In genomic region chr22:36862251-36863242, GRCh38 we compare ENCODE assay signal across 9 cellular contexts. TPM values are rescaled to one million over a fixed set of nuclear protein-coding genes. Genes with fewer than 3 reads are reported as not detected.
DNase-seq lines count a peak whose midpoint lies in the region; ATAC-seq, FAIRE-seq and TF ChIP-seq lines count a peak whose summit lies in the region.
"Had no signal": no experiment of that assay in that cellular context is flagged by ENCODE, and none has a peak within 500 bp of the region (broad histone marks: within the 10 kb centered on the region; RNA-seq: fewer than 3 reads in every experiment).

No MANE protein-coding gene starts in this region.

- H3K9me3 ChIP-seq in Peyer's patch (no peaks in the 10 kb centered on the region), heart right ventricle (no peaks in the 10 kb centered on the region), kidney (ENCODE audit: control insufficient read depth in 1 of 2, low read length in 2 of 2) (no peaks in the 10 kb centered on the region)

- H3K27me3 ChIP-seq in Peyer's patch: no peaks in the 10 kb centered on the region
- peaks cover 0 to 26% (median 8%) of the 10 kb centered on the region in 7 donors for H3K27me3 ChIP-seq in heart right ventricle

- H3K27me3 Mint-ChIP-seq in stimulated activated naive B cell treated with anti-CD40 and anti-IgM and Interleukin-4, amounts not matched to agents 10 μg/mL and 1 μg/mL and 100 μg/mL, for 72 hours: no peaks in the 10 kb centered on the region

- H3K4me1 ChIP-seq in Peyer's patch (no peaks in the 10 kb centered on the region), heart right ventricle (peaks cover 0 to 67% (median 0%) of the 10 kb centered on the region in 9 donors), kidney (ENCODE audit: control insufficient read depth in 1 of 2, insufficient read depth in 1 of 2, low read depth in 1 of 2, low read length in 2 of 2) (no peaks in the 10 kb centered on the region)

- peaks cover 4% of the 10 kb centered on the region in 2 donors for H3K9me3 Mint-ChIP-seq in stimulated activated naive B cell treated with anti-CD40 and anti-IgM and Interleukin-4, amounts not matched to agents 10 μg/mL and 1 μg/mL and 100 μg/mL, for 72 hours

- WGBS in heart right ventricle, 2 donors: 76% methylated on average over 26 of the region's 26 CpGs

- ATAC-seq in heart right ventricle: peak; percentile 34 to 73 (median 60)
- peak; percentile 30 to 46 for ATAC-seq in stimulated activated naive B cell treated with anti-CD40 and anti-IgM and Interleukin-4, amounts not matched to agents 10 μg/mL and 1 μg/mL and 100 μg/mL, for 72 hours (replicated peaks)
- ATAC-seq in GM18868 (IDR thresholded peaks at IDR 0.05; ENCODE audit: unreplicated experiment): no peak

- H3K4me1 Mint-ChIP-seq in stimulated activated naive B cell treated with anti-CD40 and anti-IgM and Interleukin-4, amounts not matched to agents 10 μg/mL and 1 μg/mL and 100 μg/mL, for 72 hours: peaks cover 77 to 98% of the 10 kb centered on the region in 2 donors

- H3K27ac Mint-ChIP-seq in stimulated activated naive B cell treated with anti-CD40 and anti-IgM and Interleukin-4, amounts not matched to agents 10 μg/mL and 1 μg/mL and 100 μg/mL, for 72 hours: peak overlapping the region; percentile 98

- DNase-seq in Peyer's patch (peak in 2 of 3 donors; percentile 74 to 81), heart right ventricle (peak; percentile 36 to 40), kidney (no peak), A172 (ENCODE audit: low spot score) (no peak)
- DNase-seq in stimulated activated naive B cell treated with anti-CD40 and anti-IgM and Interleukin-4, amounts not matched to agents 10 μg/mL and 1 μg/mL and 100 μg/mL, for 72 hours: peak; percentile 86
- DNase-seq: foreskin melanocyte, NCI-H1436 treated with DMSO at 0.1 percent for 48 hours had no signal

- TF ChIP-seq CTCF in Peyer's patch (IDR thresholded peaks at IDR 0.05) (no peak), heart right ventricle (IDR thresholded peaks at IDR 0.05) (no peak), kidney (IDR thresholded peaks at IDR 0.05; ENCODE audit: borderline replicate concordance, extremely low read depth, insufficient read depth) (no peak)

- H3K27ac ChIP-seq in Peyer's patch (peak overlapping the region; percentile 50 to 82 (median 66)), heart right ventricle (peak overlapping the region in 8 of 10 donors; percentile 10 to 95 (median 44)), kidney (ENCODE audit: low read depth in 2 of 2, low read length in 2 of 2) (no peak overlapping the region)

- intact Hi-C loops in heart right ventricle (cut with DNase I) (no loop called here), kidney (cut with DNase I) (no loop called here)

- H3K36me3 Mint-ChIP-seq in stimulated activated naive B cell treated with anti-CD40 and anti-IgM and Interleukin-4, amounts not matched to agents 10 μg/mL and 1 μg/mL and 100 μg/mL, for 72 hours: peaks cover 32 to 48% of the 10 kb centered on the region in 2 donors

- H3K4me3 ChIP-seq in Peyer's patch: peak overlapping the region in 3 of 4 donors; percentile 8 to 44 (median 31)
- H3K4me3 ChIP-seq in heart right ventricle: peak overlapping the region in 4 of 10 donors; percentile 11 to 55 (median 23)
- no peak overlapping the region for H3K4me3 ChIP-seq in kidney (ENCODE audit: low read length in 2 of 2)

- H3K36me3 ChIP-seq in Peyer's patch (no peaks in the 10 kb centered on the region), heart right ventricle (peaks cover 0 to 27% (median 0%) of the 10 kb centered on the region in 9 donors), kidney (ENCODE audit: control insufficient read depth in 1 of 2, insufficient read depth in 2 of 2, low read length in 2 of 2) (no peaks in the 10 kb centered on the region)

- no peak overlapping the region for H3K9ac ChIP-seq in kidney (ENCODE audit: low read length in 2 of 2)

- FAIRE-seq in kidney (lab: Jason Lieb, UNC): no peak

- TF ChIP-seq POLR2A in GM19193 (IDR thresholded peaks at IDR 0.05; ENCODE audit: extremely low read depth, insufficient read depth, insufficient read length): peak; percentile 64
- no peak for TF ChIP-seq POLR2A in Peyer's patch (IDR thresholded peaks at IDR 0.05)

- peak overlapping the region; percentile 68 to 74 for H3K4me3 Mint-ChIP-seq in stimulated activated naive B cell treated with anti-CD40 and anti-IgM and Interleukin-4, amounts not matched to agents 10 μg/mL and 1 μg/mL and 100 μg/mL, for 72 hours

RNA-seq across cellular contexts. Expression of gene NCF4, which starts 1.7 kb away (rescaled TPM):
- total RNA-seq in Peyer's patch (100 to 1,000 TPM in 1 of 4 donors, 10 to 100 TPM in 1, 1 to 10 TPM in 2; 4.4 to 175 (median 13.0) TPM), heart right ventricle (10 to 100 TPM in 2 of 10 donors, 1 to 10 TPM in 8; 1.1 to 18.9 (median 2.7) TPM), kidney (19.4 TPM)
- polyA plus RNA-seq in heart right ventricle (10 to 100 TPM in 1 of 2 donors, 1 to 10 TPM in 1; 4.6 to 10.5 TPM), kidney (ENCODE audit: insufficient read depth, low read depth, low replicate concordance) (4.7 TPM)
- not detected in 2 replicates for total RNA-seq in A172 (2014; rRNA removed; shearing (Covaris generic))

RNA-seq across cellular contexts. Expression of gene PVALB, which starts 45.7 kb away (rescaled TPM):
- total RNA-seq in Peyer's patch (not detected), heart right ventricle (not detected), kidney (2.1 TPM)
- polyA plus RNA-seq in heart right ventricle (not detected), kidney (ENCODE audit: insufficient read depth, low read depth, low replicate concordance) (400 TPM)
- total RNA-seq in A172 (2014; rRNA removed; shearing (Covaris generic)): 1.2 TPM in 1 of 2 replicates, not detected in the other

RNA-seq across cellular contexts. Expression of gene CSF2RB, which starts 50.9 kb away (rescaled TPM):
- total RNA-seq in Peyer's patch (10 to 100 TPM in 1 of 4 donors, 1 to 10 TPM in 2, under 1 TPM in 1; 0.88 to 24.8 (median 4.3) TPM), heart right ventricle (10 to 100 TPM in 1 of 10 donors, 1 to 10 TPM in 9; 1.4 to 20.8 (median 1.8) TPM), kidney (11.4 TPM)
- polyA plus RNA-seq in heart right ventricle (1 to 10 TPM in 1 of 2 donors, under 1 TPM in 1; 0.81 to 1.5 TPM), kidney (ENCODE audit: insufficient read depth, low read depth, low replicate concordance) (1.0 TPM)
- 0.02 TPM in 1 of 2 replicates, not detected in the other for total RNA-seq in A172 (2014; rRNA removed; shearing (Covaris generic))

Comparison
In these comparisons a context has a peak if more than half of its experiments do, and no peak if none do; other contexts are left out.
1. DNase-seq: peak in Peyer's patch (2 of 3), heart right ventricle (2 of 2) and stimulated activated naive B cell treated with anti-CD40 and anti-IgM and Interleukin-4, amounts not matched to agents 10 μg/mL and 1 μg/mL and 100 μg/mL, for 72 hours (single experiment); none in kidney (single experiment) and A172 (single experiment).
2. H3K27ac ChIP-seq: peak in Peyer's patch (4 of 4) and heart right ventricle (8 of 10); none in kidney (0 of 2).
3. H3K4me3 ChIP-seq: peak in Peyer's patch (3 of 4); none in kidney (0 of 2).